Comparison of ENCODE assay signal across 8 cellular contexts in genomic region chr18:48974304-48975220, GRCh38. TPM values are rescaled to one million over a fixed set of nuclear protein-coding genes. Genes with fewer than 3 reads are reported as not detected.
DNase-seq lines count a peak whose midpoint lies in the region; ATAC-seq lines count a peak whose summit lies in the region.

No MANE protein-coding gene starts in this region.

- H3K4me3 Mint-ChIP-seq in stimulated activated naive CD8-positive, alpha-beta T cell treated with anti-CD3 and anti-CD28 coated beads, Interleukin-15, Interleukin-2, amounts not matched to agents 100 ng/mL and 50 ng/mL, for 24 hours, result peak overlapping the region; percentile 67
- peak overlapping the region; percentile 60 for H3K4me3 Mint-ChIP-seq in dendritic cell treated with granulocyte-macrophage colony-stimulating factor and Interleukin-4, amounts not matched to agents 40 ng/mL and 50 ng/mL, for 4 days

- H3K4me3 ChIP-seq in mesodermal cell (ENCODE audit: extremely low read depth, insufficient read depth, low read length, poor library complexity, severe bottlenecking), result peak overlapping the region; percentile 54

- no peaks in the 10 kb centered on the region for H3K36me3 ChIP-seq in mesodermal cell (ENCODE audit: control insufficient read depth, insufficient read depth, low read length)

- WGBS in mesodermal cell (ENCODE audit: insufficient coverage in 2 of 2), 2 experiments, result 6% methylated on average over 14 to 15 of the region's 31 CpGs

- H3K4me1 Mint-ChIP-seq in stimulated activated naive CD8-positive, alpha-beta T cell treated with anti-CD3 and anti-CD28 coated beads, Interleukin-15, Interleukin-2, amounts not matched to agents 100 ng/mL and 50 ng/mL, for 24 hours (ENCODE audit: low read depth), result peaks cover 11% of the 10 kb centered on the region
- H3K4me1 Mint-ChIP-seq in dendritic cell treated with granulocyte-macrophage colony-stimulating factor and Interleukin-4, amounts not matched to agents 40 ng/mL and 50 ng/mL, for 4 days (ENCODE audit: low read depth), result peaks cover 11% of the 10 kb centered on the region

- H3K27ac Mint-ChIP-seq in stimulated activated naive CD8-positive, alpha-beta T cell treated with anti-CD3 and anti-CD28 coated beads, Interleukin-15, Interleukin-2, amounts not matched to agents 100 ng/mL and 50 ng/mL, for 24 hours, result no peak overlapping the region
- H3K27ac Mint-ChIP-seq in dendritic cell treated with granulocyte-macrophage colony-stimulating factor and Interleukin-4, amounts not matched to agents 40 ng/mL and 50 ng/mL, for 4 days, result peak overlapping the region; percentile 20

- intact Hi-C loops in dendritic cell treated with granulocyte-macrophage colony-stimulating factor and Interleukin-4, amounts not matched to agents 40 ng/mL and 50 ng/mL, for 4 days (cut with micrococcal nuclease), result no loop called here
- intact Hi-C loops in sciatic nerve (cut with DNase I), result no loop called here

- peaks cover 21% of the 10 kb centered on the region for H3K4me1 ChIP-seq in mesodermal cell (ENCODE audit: control insufficient read depth, insufficient read depth, low read length, poor library complexity, severe bottlenecking)

- no peaks in the 10 kb centered on the region for H3K36me3 Mint-ChIP-seq in stimulated activated naive CD8-positive, alpha-beta T cell treated with anti-CD3 and anti-CD28 coated beads, Interleukin-15, Interleukin-2, amounts not matched to agents 100 ng/mL and 50 ng/mL, for 24 hours (ENCODE audit: low read depth)
- no peaks in the 10 kb centered on the region for H3K36me3 Mint-ChIP-seq in dendritic cell treated with granulocyte-macrophage colony-stimulating factor and Interleukin-4, amounts not matched to agents 40 ng/mL and 50 ng/mL, for 4 days (ENCODE audit: low read depth)

- H3K27ac ChIP-seq in mesodermal cell (ENCODE audit: low read depth, low read length, severe bottlenecking), result peak overlapping the region; percentile 89

- no peak for ATAC-seq in stimulated activated naive CD8-positive, alpha-beta T cell treated with anti-CD3 and anti-CD28 coated beads, Interleukin-15, Interleukin-2, amounts not matched to agents 100 U/mL and 50 U/mL, for 24 hours
- no peak for ATAC-seq in HG03159 (IDR thresholded peaks at IDR 0.05; ENCODE audit: unreplicated experiment)
- no peak for ATAC-seq in sciatic nerve
- no peak for ATAC-seq in HG02623 (IDR thresholded peaks at IDR 0.05; ENCODE audit: unreplicated experiment)

- no peaks in the 10 kb centered on the region for H3K9me3 ChIP-seq in mesodermal cell (ENCODE audit: control insufficient read depth, low read length)

- no peaks in the 10 kb centered on the region for H3K9me3 Mint-ChIP-seq in stimulated activated naive CD8-positive, alpha-beta T cell treated with anti-CD3 and anti-CD28 coated beads, Interleukin-15, Interleukin-2, amounts not matched to agents 100 ng/mL and 50 ng/mL, for 24 hours
- H3K9me3 Mint-ChIP-seq in dendritic cell treated with granulocyte-macrophage colony-stimulating factor and Interleukin-4, amounts not matched to agents 40 ng/mL and 50 ng/mL, for 4 days, result no peaks in the 10 kb centered on the region

- H3K27me3 Mint-ChIP-seq in stimulated activated naive CD8-positive, alpha-beta T cell treated with anti-CD3 and anti-CD28 coated beads, Interleukin-15, Interleukin-2, amounts not matched to agents 100 ng/mL and 50 ng/mL, for 24 hours, result peaks cover 18% of the 10 kb centered on the region
- peaks cover 65% of the 10 kb centered on the region for H3K27me3 Mint-ChIP-seq in dendritic cell treated with granulocyte-macrophage colony-stimulating factor and Interleukin-4, amounts not matched to agents 40 ng/mL and 50 ng/mL, for 4 days

- DNase-seq in stimulated activated naive CD8-positive, alpha-beta T cell treated with anti-CD3 and anti-CD28 coated beads, Interleukin-15, Interleukin-2, amounts not matched to agents 100 U/mL and 50 U/mL, for 24 hours, result no peak
- DNase-seq in sciatic nerve (ENCODE audit: low spot score), result no peak
- no peak for DNase-seq in NCI-H2029 treated with DMSO at 0.1 percent for 48 hours (lab: John Stamatoyannopoulos, UW)

RNA-seq across cellular contexts. Expression of gene SMAD7, which starts 23.8 kb away (rescaled TPM):
- polyA plus RNA-seq in mesodermal cell (2013, experiment 1 of 2), result 45.1 TPM
- 42.8 TPM for polyA plus RNA-seq in mesodermal cell (2013, experiment 2 of 2)
- total RNA-seq in sciatic nerve, result 44.0 TPM
